ENCODE assay signal across 8 cellular contexts in genomic region chr2:159146930-159147666, GRCh38.
DNase-seq lines count a peak whose midpoint lies in the region; ATAC-seq and TF ChIP-seq lines count a peak whose summit lies in the region.

No MANE protein-coding gene starts in this region.

- H3K4me3 Mint-ChIP-seq in CD4-positive, alpha-beta T cell: peak overlapping the region; percentile 32

- in situ Hi-C loops in KBM-7 (cut with MboI; ENCODE audit: low pct_unique_long_range_greater_than_20kb, low sequenced_read_pairs): no loop called here
- in situ Hi-C loops in mammary epithelial cell (cut with MboI; ENCODE audit: low sequenced_read_pairs in 2 of 2): no loop called here

- CTCF ChIA-PET in CD4-positive, alpha-beta T cell (lab: Charles Lee): no interaction called here
- CTCF ChIA-PET in mammary epithelial cell (lab: Charles Lee; ENCODE audit: low non-redundant PET): no interaction called here

- no peak overlapping the region for H3K27ac ChIP-seq in CD4-positive, alpha-beta T cell (ENCODE audit: low read depth, low read length)
- H3K27ac ChIP-seq in mammary epithelial cell (ENCODE audit: insufficient read depth, low read depth, low read length) (no peak overlapping the region), mucosa of rectum (ENCODE audit: low read depth in 2 of 2, low read length in 2 of 2) (peak overlapping the region; percentile 78 to 79), Karpas-422 (ENCODE audit: low read length) (no peak overlapping the region)

- intact Hi-C loops in CD4-positive, alpha-beta T cell (cut with DNase I, micrococcal nuclease): no loop called here
- intact Hi-C loops in mammary epithelial cell (cut with micrococcal nuclease): no loop called here

- H3K4me2 ChIP-seq in mammary epithelial cell (ENCODE audit: insufficient read depth, low read depth, low read length): peak overlapping the region; percentile 10
- no peak overlapping the region for H3K4me2 ChIP-seq in Karpas-422 (ENCODE audit: low read depth, low read length, poor library complexity, severe bottlenecking)

- ATAC-seq in CD4-positive, alpha-beta T cell (ENCODE audit: poor library complexity): peak; percentile 59
- no peak for ATAC-seq in GM19397 (IDR thresholded peaks at IDR 0.05; ENCODE audit: unreplicated experiment)

- no peaks in the 10 kb centered on the region for H3K9me3 ChIP-seq in CD4-positive, alpha-beta T cell (ENCODE audit: control insufficient read depth, low read length)
- no peaks in the 10 kb centered on the region for H3K9me3 ChIP-seq in mammary epithelial cell (replicated peaks; ENCODE audit: insufficient read depth, low read length)
- no peaks in the 10 kb centered on the region for H3K9me3 ChIP-seq in mucosa of rectum (ENCODE audit: control insufficient read depth in 2 of 2, low read length in 2 of 2)
- H3K9me3 ChIP-seq in Karpas-422 (ENCODE audit: low read length): no peaks in the 10 kb centered on the region

- TF ChIP-seq CTCF in CD4-positive, alpha-beta T cell (IDR thresholded peaks at IDR 0.05): no peak
- no peak for TF ChIP-seq CTCF in mammary epithelial cell (conservative IDR thresholded peaks at IDR 0.05 in 1 of 2, IDR thresholded peaks at IDR 0.05 in 1 of 2; ENCODE audit: extremely low read depth in 1 of 2, insufficient read depth in 1 of 2, low read depth in 1 of 2, low read length in 2 of 2)

- H3K4me1 ChIP-seq in mammary epithelial cell (ENCODE audit: insufficient read depth, low read length): peaks cover 9% of the 10 kb centered on the region
- peaks cover 16 to 28% of the 10 kb centered on the region in 2 donors for H3K4me1 ChIP-seq in mucosa of rectum (ENCODE audit: control insufficient read depth in 2 of 2, insufficient read depth in 2 of 2, low read length in 2 of 2)
- no peaks in the 10 kb centered on the region for H3K4me1 ChIP-seq in Karpas-422 (ENCODE audit: low read length)

- no peaks in the 10 kb centered on the region for H3K9me3 Mint-ChIP-seq in CD4-positive, alpha-beta T cell

- no peak overlapping the region for H3K4me3 ChIP-seq in mammary epithelial cell (replicated peaks in 1 of 3; ENCODE audit: insufficient read depth in 1 of 3, low read depth in 2 of 3, low read length in 3 of 3)
- peak overlapping the region; percentile 17 to 48 for H3K4me3 ChIP-seq in mucosa of rectum (ENCODE audit: low read length in 2 of 2)
- H3K4me3 ChIP-seq in Karpas-422 (ENCODE audit: low read length): no peak overlapping the region

- H3K9me2 ChIP-seq in Karpas-422 (replicated peaks; ENCODE audit: insufficient read depth, low read length): no peaks in the 10 kb centered on the region

- H2AFZ ChIP-seq in mammary epithelial cell (ENCODE audit: low read depth, low read length) (no peak overlapping the region), Karpas-422 (ENCODE audit: low read length) (no peak overlapping the region)

- no peak overlapping the region for H3K27ac Mint-ChIP-seq in CD4-positive, alpha-beta T cell

- peaks cover 40% of the 10 kb centered on the region for H3K79me2 ChIP-seq in mammary epithelial cell (ENCODE audit: insufficient read depth, low read length)
- no peaks in the 10 kb centered on the region for H3K79me2 ChIP-seq in Karpas-422 (ENCODE audit: low read length)

- H3K27me3 Mint-ChIP-seq in CD4-positive, alpha-beta T cell: peaks cover 3% of the 10 kb centered on the region

- BruUV-seq in mammary epithelial cell (replicated peaks; lab: Mats Ljungman, UMichigan): no TSS peak

- H3K9ac ChIP-seq in mammary epithelial cell (ENCODE audit: insufficient read depth, low read length): no peak overlapping the region
- peak overlapping the region; percentile 35 to 56 for H3K9ac ChIP-seq in mucosa of rectum (ENCODE audit: low read depth in 1 of 2, low read length in 2 of 2)
- H3K9ac ChIP-seq in Karpas-422 (ENCODE audit: low read length): no peak overlapping the region

- POLR2A ChIA-PET in CD4-positive, alpha-beta T cell (lab: Charles Lee): interaction anchor here (1.5 kb wide), 1 partner anchor 21 kb away, joined by 5 read pairs; no protein-coding TSS in a partner anchor

- DNase-seq in CD4-positive, alpha-beta T cell: no peak
- peak; percentile 73 for DNase-seq in KBM-7
- no peak for DNase-seq in mammary epithelial cell
- no peak for DNase-seq in Karpas-422
- DNase-seq in GM19240 (ENCODE audit: insufficient read length, low spot score): no peak
- DNase-seq in activated CD4-positive, alpha-beta T cell treated with anti-CD3 and anti-CD28 coated beads, Interleukin-2, amount 50 U/mL, for 48 hours: no peak

- no peaks in the 10 kb centered on the region for H3K36me3 Mint-ChIP-seq in CD4-positive, alpha-beta T cell (ENCODE audit: low read depth)

- H4K20me1 ChIP-seq in mammary epithelial cell (ENCODE audit: insufficient read depth, low read length) (no peaks in the 10 kb centered on the region), Karpas-422 (ENCODE audit: insufficient read depth, low read depth, low read length) (no peaks in the 10 kb centered on the region)

- H3K36me3 ChIP-seq in mammary epithelial cell (ENCODE audit: insufficient read depth, low read length) (peaks cover 16% of the 10 kb centered on the region), mucosa of rectum (ENCODE audit: control insufficient read depth in 2 of 2, insufficient read depth in 2 of 2, low read length in 2 of 2) (peaks cover 3 to 6% of the 10 kb centered on the region in 2 donors), Karpas-422 (ENCODE audit: insufficient read depth, low read length) (no peaks in the 10 kb centered on the region)

- dilution Hi-C loops in mammary epithelial cell (cut with HindIII; ENCODE audit: low sequenced_read_pairs): no loop called here

- H3K4me1 Mint-ChIP-seq in CD4-positive, alpha-beta T cell (ENCODE audit: low read depth): peaks cover 20% of the 10 kb centered on the region

- H3K27me3 ChIP-seq in CD4-positive, alpha-beta T cell (ENCODE audit: control insufficient read depth, insufficient read depth, low read length): no peaks in the 10 kb centered on the region
- H3K27me3 ChIP-seq in mammary epithelial cell (ENCODE audit: insufficient read depth, low read length) (no peaks in the 10 kb centered on the region), mucosa of rectum (ENCODE audit: control insufficient read depth in 2 of 2, insufficient read depth in 2 of 2, low read length in 2 of 2) (no peaks in the 10 kb centered on the region), Karpas-422 (ENCODE audit: low read length) (no peaks in the 10 kb centered on the region)

- 68% methylated on average over 10 of the region's 14 CpGs for WGBS in mammary epithelial cell (ENCODE audit: low coverage, missing lambda C conversion rate)

Comparison
In these comparisons a context has a peak if more than half of its experiments do, and no peak if none do; other contexts are left out.
1. H3K27ac ChIP-seq: peak in mucosa of rectum (2 of 2); none in CD4-positive, alpha-beta T cell (single experiment), mammary epithelial cell (single experiment) and Karpas-422 (single experiment).
2. H3K4me3 ChIP-seq: peak in mucosa of rectum (2 of 2); none in mammary epithelial cell (0 of 3) and Karpas-422 (single experiment).
3. H3K9ac ChIP-seq: peak in mucosa of rectum (2 of 2); none in mammary epithelial cell (single experiment) and Karpas-422 (single experiment).